Comparison of ENCODE assay signal across 8 cellular contexts in the genomic region with DNA sequence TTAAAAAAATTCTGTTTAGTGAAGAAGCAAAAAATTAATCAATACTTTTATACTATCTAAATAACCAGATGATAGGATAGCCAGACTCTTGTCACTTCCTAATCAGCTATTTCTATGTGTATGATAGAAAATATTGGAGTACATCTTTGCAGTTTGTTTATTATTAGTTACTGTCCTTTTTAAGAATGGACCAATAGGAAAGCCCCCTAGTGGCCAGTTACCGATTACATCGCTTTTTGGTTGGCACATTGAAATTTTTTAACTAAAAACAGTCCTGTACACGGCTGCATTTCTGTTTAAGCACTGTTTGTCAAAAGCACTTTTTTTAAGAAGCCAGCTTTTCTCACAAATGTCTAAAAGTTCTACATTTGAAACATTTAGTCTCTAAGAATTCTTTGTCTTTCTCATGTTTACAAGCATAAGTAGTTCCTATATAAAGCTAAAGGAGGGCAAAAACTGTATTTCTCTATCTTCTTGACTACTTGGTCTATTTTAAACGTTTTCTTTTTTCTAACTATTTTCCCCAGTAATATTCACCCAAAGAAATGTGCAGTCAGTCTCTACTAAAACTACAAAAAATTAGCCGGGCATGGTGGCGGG.
DNase-seq lines count a peak whose midpoint lies in the region; ATAC-seq, FAIRE-seq and TF ChIP-seq lines count a peak whose summit lies in the region.

No MANE protein-coding gene starts in this region.

- H3K9me3 ChIP-seq in PC-3 (ENCODE audit: low read length) (no peaks in the 10 kb centered on the region), endothelial cell of umbilical vein (replicated peaks; ENCODE audit: control insufficient read depth, insufficient read depth, low read length) (no peaks in the 10 kb centered on the region), parathyroid adenoma (ENCODE audit: control insufficient read depth, low read length) (no peaks in the 10 kb centered on the region)

- H3K9ac ChIP-seq in PC-3 (ENCODE audit: low read length) (no peak overlapping the region), endothelial cell of umbilical vein (replicated peaks; ENCODE audit: extremely low read depth, insufficient read depth, low read length) (no peak overlapping the region), parathyroid adenoma (no peak overlapping the region)

- ATAC-seq in GM18867 (IDR thresholded peaks at IDR 0.05; ENCODE audit: unreplicated experiment) = peak; percentile 74
- peak; percentile 46 for ATAC-seq in PC-3
- ATAC-seq in HG03108 (IDR thresholded peaks at IDR 0.05; ENCODE audit: unreplicated experiment) = no peak

- H3K79me2 ChIP-seq in PC-3 (ENCODE audit: low read length) (no peaks in the 10 kb centered on the region), endothelial cell of umbilical vein (ENCODE audit: control insufficient read depth, insufficient read depth, low read length) (no peaks in the 10 kb centered on the region), parathyroid adenoma (no peaks in the 10 kb centered on the region)

- no peaks in the 10 kb centered on the region for H3F3A ChIP-seq in PC-3 (ENCODE audit: low read length, unreplicated experiment)

- DNase-seq in AG10803 (ENCODE audit: low read depth) = peak; percentile 65
- peak; percentile 73 for DNase-seq in PC-3
- DNase-seq in endothelial cell of umbilical vein (ENCODE audit: low read depth, low spot score) = peak; percentile 12
- DNase-seq in activated T-cell treated with anti-CD3 and anti-CD28 coated beads, Interleukin-2, amount 50 U/mL, for 48 hours = no peak
- no peak for DNase-seq in occipital lobe (lab: John Stamatoyannopoulos, UW)

- no peak overlapping the region for H3K27ac ChIP-seq in PC-3 (ENCODE audit: low read length)
- H3K27ac ChIP-seq in endothelial cell of umbilical vein (ENCODE audit: insufficient read depth, low read depth, low read length) = no peak overlapping the region
- H3K27ac ChIP-seq in parathyroid adenoma = no peak overlapping the region

- POLR2A ChIA-PET in PC-3 (lab: Charles Lee; ENCODE audit: unreplicated experiment) = no interaction called here
- POLR2A ChIA-PET in endothelial cell of umbilical vein (lab: Charles Lee) = no interaction called here

- CTCF ChIA-PET in PC-3 (lab: Charles Lee) (no interaction called here), endothelial cell of umbilical vein (lab: Charles Lee) (interaction anchor here (0.9 to 2.1 kb wide), 3 partner anchors 9 to 1243 kb away, joined by 3 to 20 read pairs (median 5); no protein-coding TSS in a partner anchor)

- BruUV-seq in PC-3 (replicated peaks; lab: Mats Ljungman, UMichigan) (no TSS peak), endothelial cell of umbilical vein (replicated peaks; lab: Mats Ljungman, UMichigan) (no TSS peak)

- H4K20me1 ChIP-seq in PC-3 (ENCODE audit: low read length) (no peaks in the 10 kb centered on the region), endothelial cell of umbilical vein (replicated peaks; ENCODE audit: control insufficient read depth, extremely low read depth, insufficient read depth, low read length) (no peaks in the 10 kb centered on the region)

- H3K4me1 ChIP-seq in PC-3 (ENCODE audit: insufficient read depth, low read length) (no peaks in the 10 kb centered on the region), endothelial cell of umbilical vein (ENCODE audit: control insufficient read depth, extremely low read depth, insufficient read depth, low read length) (no peaks in the 10 kb centered on the region), parathyroid adenoma (no peaks in the 10 kb centered on the region)

- H3K4me2 ChIP-seq in PC-3 (ENCODE audit: low read length) (no peak overlapping the region), endothelial cell of umbilical vein (ENCODE audit: insufficient read depth, low read length) (no peak overlapping the region), parathyroid adenoma (ENCODE audit: low read length) (no peak overlapping the region)

- dilution Hi-C loops in endothelial cell of umbilical vein (cut with MboI; ENCODE audit: extremely low pct_ligation_motif_present, low sequenced_read_pairs) = no loop called here

- TF ChIP-seq POLR2A in endothelial cell of umbilical vein (IDR thresholded peaks at IDR 0.05; ENCODE audit: low read depth, low read length) = no peak

- no peak overlapping the region for H3K4me3 ChIP-seq in AG10803 (ENCODE audit: low read length)
- H3K4me3 ChIP-seq in PC-3 (ENCODE audit: low read length) = no peak overlapping the region
- no peak overlapping the region for H3K4me3 ChIP-seq in endothelial cell of umbilical vein (replicated peaks in 1 of 3; ENCODE audit: insufficient read depth in 1 of 3, low read depth in 1 of 3, low read length in 3 of 3)
- no peak overlapping the region for H3K4me3 ChIP-seq in parathyroid adenoma (ENCODE audit: low read depth, low read length)

- H3K9me1 ChIP-seq in endothelial cell of umbilical vein (replicated peaks; ENCODE audit: control insufficient read depth, extremely low read depth, insufficient read depth, low read length) = no peaks in the 10 kb centered on the region

- TF ChIP-seq CTCF in AG10803 (conservative IDR thresholded peaks at IDR 0.05; ENCODE audit: low read length) (peak; percentile 77), PC-3 (conservative IDR thresholded peaks at IDR 0.05; ENCODE audit: low read depth, low read length) (peak; percentile 84), endothelial cell of umbilical vein (IDR thresholded peaks at IDR 0.05; ENCODE audit: extremely low read depth in 1 of 2, insufficient read depth in 1 of 2, low read depth in 1 of 2, low read length in 2 of 2) (peak; percentile 39 to 52), parathyroid adenoma (IDR thresholded peaks at IDR 0.05) (peak; percentile 87)

- intact Hi-C loops in PC-3 (cut with micrococcal nuclease) = loop anchor here (1.0 to 10.0 kb wide), 4 partner anchors 274 to 351 kb away; no protein-coding TSS in a partner anchor
- intact Hi-C loops in endothelial cell of umbilical vein (cut with micrococcal nuclease) = loop anchor here (2.0 kb wide), 2 partner anchors 328 to 752 kb away; no protein-coding TSS in a partner anchor

- H3K36me3 ChIP-seq in PC-3 (ENCODE audit: low read depth, low read length) = no peaks in the 10 kb centered on the region
- no peaks in the 10 kb centered on the region for H3K36me3 ChIP-seq in endothelial cell of umbilical vein (ENCODE audit: control insufficient read depth in 2 of 2, extremely low read depth in 1 of 2, insufficient read depth in 2 of 2, low read length in 2 of 2)
- no peaks in the 10 kb centered on the region for H3K36me3 ChIP-seq in parathyroid adenoma (ENCODE audit: control insufficient read depth, insufficient read depth, low read length)

- H2AFZ ChIP-seq in PC-3 (ENCODE audit: low read length) (no peak overlapping the region), endothelial cell of umbilical vein (ENCODE audit: low read depth, low read length) (no peak overlapping the region), parathyroid adenoma (no peak overlapping the region)

- peaks cover 8% of the 10 kb centered on the region for H3K27me3 ChIP-seq in PC-3 (ENCODE audit: low read length)
- H3K27me3 ChIP-seq in endothelial cell of umbilical vein (ENCODE audit: control insufficient read depth in 2 of 2, insufficient read depth in 2 of 2, low read length in 2 of 2) = no peaks in the 10 kb centered on the region
- no peaks in the 10 kb centered on the region for H3K27me3 ChIP-seq in parathyroid adenoma (ENCODE audit: control insufficient read depth, insufficient read depth, low read length)

- no peak for FAIRE-seq in endothelial cell of umbilical vein (lab: Jason Lieb, UNC)

- H3K9me2 ChIP-seq in PC-3 (replicated peaks; ENCODE audit: low read length) = no peaks in the 10 kb centered on the region

TF ChIP-seq in endothelial cell of umbilical vein, 7 proteins besides CTCF, POLR2A, EP300 and RAD21:
- no peak for TF ChIP-seq MYC (IDR thresholded peaks at IDR 0.05; ENCODE audit: low read depth, low read length)

Comparison
In these comparisons a context has a peak if more than half of its experiments do, and no peak if none do; other contexts are left out.
1. DNase-seq: peak in AG10803 (single experiment), PC-3 (single experiment) and endothelial cell of umbilical vein (single experiment); none in activated T-cell treated with anti-CD3 and anti-CD28 coated beads, Interleukin-2, amount 50 U/mL, for 48 hours (0 of 2) and occipital lobe (single experiment).
2. Peak in every context shown above with its lines, with median percentiles within 50 percentile points of each other: CTCF ChIP-seq.